1 cellular context compared by ENCODE assay signal in genomic region chr4:64883087-64883926, GRCh38.
A peak's percentile ranks its signal among the peaks of the same experiment; 100 is the strongest.
TF ChIP-seq lines count a peak whose summit lies in the region.

No MANE protein-coding gene starts in this region.

TF ChIP-seq in IMR-90, 13 proteins besides CTCF, POLR2A, EP300 and RAD21:
- peak; percentile 48 for TF ChIP-seq MAFK (IDR thresholded peaks at IDR 0.05; ENCODE audit: low read depth, low read length)
- no peak for TF ChIP-seq FOS (IDR thresholded peaks at IDR 0.05; ENCODE audit: low read depth, low read length)
- no peak for TF ChIP-seq MAZ (IDR thresholded peaks at IDR 0.05; ENCODE audit: borderline replicate concordance, low read depth, low read length)
- TF ChIP-seq MXI1 (IDR thresholded peaks at IDR 0.05; ENCODE audit: borderline replicate concordance, low read depth, low read length), result no peak
- TF ChIP-seq USF2 (IDR thresholded peaks at IDR 0.05; ENCODE audit: low read depth, low read length), result no peak
